Comparison of ENCODE assay signal across 17 cellular contexts in the genomic region with DNA sequence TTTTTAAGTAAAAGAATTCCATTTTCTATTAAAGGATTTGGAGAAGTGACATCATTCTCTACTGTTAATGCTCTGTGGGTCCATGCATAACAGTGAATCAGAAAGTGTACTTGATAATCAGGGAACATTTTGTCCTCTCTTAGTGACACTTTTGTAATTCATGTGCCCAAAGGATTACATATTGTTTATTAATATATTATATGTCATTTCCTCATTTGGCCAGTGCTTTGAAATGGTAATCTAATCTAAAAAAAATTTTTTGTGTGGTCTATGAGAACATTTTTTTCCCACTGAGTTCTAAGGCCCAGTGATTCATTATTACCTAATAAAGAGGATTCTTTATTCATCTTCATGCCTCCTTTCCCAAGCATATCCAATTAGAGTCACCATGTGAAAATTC.
A peak's percentile ranks its signal among the peaks of the same experiment; 100 is the strongest.
DNase-seq lines count a peak whose midpoint lies in the region; ATAC-seq, FAIRE-seq and TF ChIP-seq lines count a peak whose summit lies in the region.
"Had no signal": no experiment of that assay in that cellular context is flagged by ENCODE, and none has a peak within 500 bp of the region (broad histone marks: within the 10 kb centered on the region; RNA-seq: fewer than 3 reads in every experiment).

No MANE protein-coding gene starts in this region.

- H3K9me3 ChIP-seq in astrocyte (ENCODE audit: insufficient read depth, low read depth, low read length) (no peaks in the 10 kb centered on the region), Karpas-422 (ENCODE audit: low read length) (no peaks in the 10 kb centered on the region)
- H3K9me3 ChIP-seq: Peyer's patch, prostate gland had no signal

- H4K20me1 ChIP-seq in astrocyte (ENCODE audit: insufficient read depth, low read length) = no peaks in the 10 kb centered on the region
- H4K20me1 ChIP-seq in Karpas-422 (ENCODE audit: insufficient read depth, low read depth, low read length) = no peaks in the 10 kb centered on the region

- H3K36me3 ChIP-seq in astrocyte (ENCODE audit: insufficient read depth, low read length) = no peaks in the 10 kb centered on the region
- H3K36me3 ChIP-seq in Karpas-422 (ENCODE audit: insufficient read depth, low read length) = no peaks in the 10 kb centered on the region
- H3K36me3 ChIP-seq: Peyer's patch, prostate gland had no signal

- H3K27me3 Mint-ChIP-seq in astrocyte (ENCODE audit: low read depth, unreplicated experiment) = no peaks in the 10 kb centered on the region
- H3K27me3 Mint-ChIP-seq in stimulated activated naive CD8-positive, alpha-beta T cell treated with anti-CD3 and anti-CD28 coated beads, Interleukin-15, amount 100 ng/mL, for 72 hours = no peaks in the 10 kb centered on the region

- no peak for FAIRE-seq in astrocyte (lab: Jason Lieb, UNC)
- FAIRE-seq: HTR-8/SVneo had no signal

- H3K4me1 Mint-ChIP-seq in astrocyte (ENCODE audit: low read depth, unreplicated experiment) = peaks cover 2% of the 10 kb centered on the region
- no peaks in the 10 kb centered on the region for H3K4me1 Mint-ChIP-seq in stimulated activated naive CD8-positive, alpha-beta T cell treated with anti-CD3 and anti-CD28 coated beads, Interleukin-15, amount 100 ng/mL, for 72 hours

- H3K9me2 ChIP-seq in Karpas-422 (replicated peaks; ENCODE audit: insufficient read depth, low read length) = no peaks in the 10 kb centered on the region

- H3K27ac ChIP-seq in astrocyte (ENCODE audit: low read depth, low read length) (peak overlapping the region; percentile 80), Karpas-422 (ENCODE audit: low read length) (no peak overlapping the region)
- H3K27ac ChIP-seq: Peyer's patch, prostate gland had no signal

- H3K4me3 ChIP-seq in astrocyte (ENCODE audit: insufficient read depth, low read depth, low read length) (no peak overlapping the region), foreskin fibroblast (ENCODE audit: low read depth in 1 of 2, low read length in 2 of 2) (no peak overlapping the region), skeletal muscle cell (ENCODE audit: low read depth, low read length) (no peak overlapping the region), Karpas-422 (ENCODE audit: low read length) (no peak overlapping the region)
- H3K4me3 ChIP-seq: Peyer's patch, prostate gland had no signal

- H3K4me1 ChIP-seq in astrocyte (ENCODE audit: insufficient read depth, low read length) (peaks cover 10% of the 10 kb centered on the region), Karpas-422 (ENCODE audit: low read length) (no peaks in the 10 kb centered on the region)
- H3K4me1 ChIP-seq: Peyer's patch, prostate gland had no signal

- no peaks in the 10 kb centered on the region for H3K9me3 Mint-ChIP-seq in astrocyte (ENCODE audit: unreplicated experiment)
- peaks cover 8 to 16% of the 10 kb centered on the region in 2 donors for H3K9me3 Mint-ChIP-seq in stimulated activated naive CD8-positive, alpha-beta T cell treated with anti-CD3 and anti-CD28 coated beads, Interleukin-15, amount 100 ng/mL, for 72 hours

- DNase-seq in GM04504 (ENCODE audit: low read depth) (peak; percentile 38), astrocyte (ENCODE audit: low read depth) (peak; percentile 85), foreskin fibroblast (peak; percentile 74 to 76), skeletal muscle cell (ENCODE audit: low read depth) (peak; percentile 88), Karpas-422 (no peak)
- DNase-seq in stimulated activated naive CD8-positive, alpha-beta T cell treated with anti-CD3 and anti-CD28 coated beads, Interleukin-15, amount 100 ng/mL, for 72 hours = no peak
- no peak for DNase-seq in activated CD8-positive, alpha-beta memory T cell treated with anti-CD3 and anti-CD28 coated beads for 24 hours
- DNase-seq in stimulated activated CD4-positive, alpha-beta T cell treated with anti-CD3 and anti-CD28 coated beads, Interleukin-4, amount 100 ng/mL, for 1 hour = no peak
- DNase-seq: activated naive CD4-positive, alpha-beta T cell treated with Interleukin-2 at 50 U/mL for 16 hours; Calu3; H7; midbrain; NCI-H1105 treated with DMSO at 0.1 percent for 48 hours; NCI-H510A; Peyer's patch had no signal

- H3K27ac Mint-ChIP-seq in astrocyte (ENCODE audit: unreplicated experiment) = no peak overlapping the region
- no peak overlapping the region for H3K27ac Mint-ChIP-seq in stimulated activated naive CD8-positive, alpha-beta T cell treated with anti-CD3 and anti-CD28 coated beads, Interleukin-15, amount 100 ng/mL, for 72 hours

- H2AFZ ChIP-seq in astrocyte (ENCODE audit: low read depth, low read length) = no peak overlapping the region
- no peak overlapping the region for H2AFZ ChIP-seq in Karpas-422 (ENCODE audit: low read length)

- H3K79me2 ChIP-seq in astrocyte (ENCODE audit: insufficient read depth, low read length) (no peaks in the 10 kb centered on the region), Karpas-422 (ENCODE audit: low read length) (no peaks in the 10 kb centered on the region)

- peak overlapping the region; percentile 40 for H3K9ac ChIP-seq in astrocyte (ENCODE audit: low read length)
- H3K9ac ChIP-seq in Karpas-422 (ENCODE audit: low read length) = no peak overlapping the region

- H3K27me3 ChIP-seq in astrocyte (ENCODE audit: insufficient read depth, low read length) (no peaks in the 10 kb centered on the region), Karpas-422 (ENCODE audit: low read length) (no peaks in the 10 kb centered on the region)
- H3K27me3 ChIP-seq: Peyer's patch had no signal

- no peak for TF ChIP-seq CTCF in astrocyte (IDR thresholded peaks at IDR 0.05; ENCODE audit: insufficient read depth, low read depth, low read length)
- TF ChIP-seq CTCF in foreskin fibroblast (IDR thresholded peaks at IDR 0.05; ENCODE audit: low read depth, low read length) = no peak

- H3K4me2 ChIP-seq in astrocyte (ENCODE audit: low read length) (no peak overlapping the region), Karpas-422 (ENCODE audit: low read depth, low read length, poor library complexity, severe bottlenecking) (no peak overlapping the region)

- no peaks in the 10 kb centered on the region for H3K36me3 Mint-ChIP-seq in astrocyte (ENCODE audit: low read depth, unreplicated experiment)

- no peak overlapping the region for H3K4me3 Mint-ChIP-seq in astrocyte (ENCODE audit: unreplicated experiment)
- H3K4me3 Mint-ChIP-seq in stimulated activated naive CD8-positive, alpha-beta T cell treated with anti-CD3 and anti-CD28 coated beads, Interleukin-15, amount 100 ng/mL, for 72 hours = no peak overlapping the region

- no peak for ATAC-seq in stimulated activated naive CD8-positive, alpha-beta T cell treated with anti-CD3 and anti-CD28 coated beads, Interleukin-15, amount 100 ng/mL, for 72 hours

Comparison
In these comparisons a context has a peak if more than half of its experiments do, and no peak if none do; other contexts are left out.
1. DNase-seq: peak in GM04504 (single experiment), astrocyte (single experiment), foreskin fibroblast (2 of 2) and skeletal muscle cell (single experiment); none in stimulated activated naive CD8-positive, alpha-beta T cell treated with anti-CD3 and anti-CD28 coated beads, Interleukin-15, amount 100 ng/mL, for 72 hours (0 of 2), Karpas-422 (single experiment), activated CD8-positive, alpha-beta memory T cell treated with anti-CD3 and anti-CD28 coated beads for 24 hours (single experiment) and stimulated activated CD4-positive, alpha-beta T cell treated with anti-CD3 and anti-CD28 coated beads, Interleukin-4, amount 100 ng/mL, for 1 hour (single experiment).